17 cellular contexts compared by ENCODE assay signal in the genomic region with DNA sequence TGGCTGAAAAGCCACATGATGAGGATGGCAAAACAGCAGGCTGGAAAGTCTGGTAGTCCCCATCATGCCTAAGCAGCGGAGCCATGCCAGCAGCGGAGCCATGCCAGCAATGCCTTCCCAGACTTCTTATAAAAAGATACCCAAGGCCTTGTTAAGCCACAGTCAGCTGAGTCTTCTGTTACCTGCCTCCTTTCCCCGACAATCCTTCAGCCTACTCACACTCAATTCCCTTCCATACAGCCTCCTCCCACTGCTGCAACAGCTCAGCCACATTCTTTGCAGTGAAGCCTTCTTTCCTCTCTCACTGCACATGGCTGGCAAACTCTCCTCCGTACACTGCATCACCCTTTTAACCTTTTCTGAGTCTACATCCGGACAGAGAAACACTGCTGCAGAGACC.
DNase-seq lines count a peak whose midpoint lies in the region; ATAC-seq and TF ChIP-seq lines count a peak whose summit lies in the region.
"Had no signal": no experiment of that assay in that cellular context is flagged by ENCODE, and none has a peak within 500 bp of the region (broad histone marks: within the 10 kb centered on the region; RNA-seq: fewer than 3 reads in every experiment).

No MANE protein-coding gene starts in this region.

- ATAC-seq in sciatic nerve (peak; percentile 26), GM21737 (IDR thresholded peaks at IDR 0.05; ENCODE audit: unreplicated experiment) (no peak)
- ATAC-seq: activated naive CD4-positive, alpha-beta T cell treated with anti-CD3 and anti-CD28 coated beads, Interleukin-2, amount 50 U/mL, for 72 hours had no signal

- DNase-seq in HT1080 (ENCODE audit: low read depth) (peak; percentile 9), cardiac fibroblast (ENCODE audit: low read depth in 2 of 2) (peak; percentile 18 to 30), inferior parietal cortex (ENCODE audit: extremely low spot score) (peak; percentile 43), sciatic nerve (ENCODE audit: low spot score) (no peak), SIG-M5 (lab: John Stamatoyannopoulos, UW) (no peak), COLO668 (lab: John Stamatoyannopoulos, UW; ENCODE audit: unreplicated experiment) (no peak)
- DNase-seq: activated CD4-positive, alpha-beta memory T cell treated with anti-CD3 and anti-CD28 coated beads for 36 hours; activated T-cell treated with anti-CD3 and anti-CD28 coated beads, Interleukin-2, amount 50 U/mL, for 1 hour; effector CD8-positive, alpha-beta T cell; esophagus squamous epithelium; NCI-H1694; NCI-H446; ovary; thyroid gland had no signal

- no peak for TF ChIP-seq CTCF in cardiac fibroblast (IDR thresholded peaks at IDR 0.05; ENCODE audit: low read depth, low read length)

- intact Hi-C loops in sciatic nerve (cut with DNase I): no loop called here

- H3K4me3 ChIP-seq in cardiac fibroblast (replicated peaks in 1 of 2; ENCODE audit: low read depth in 2 of 2, low read length in 2 of 2): no peak overlapping the region
- H3K4me3 ChIP-seq: breast epithelium, esophagus squamous epithelium, ovary, thyroid gland had no signal

Comparison
In these comparisons a context has a peak if more than half of its experiments do, and no peak if none do; other contexts are left out.
1. DNase-seq: peak in HT1080 (single experiment), cardiac fibroblast (2 of 2) and inferior parietal cortex (single experiment); none in sciatic nerve (single experiment), SIG-M5 (single experiment) and COLO668 (single experiment).